17 cellular contexts compared by ENCODE assay signal in genomic region chr9:115161431-115161830, GRCh38. TPM values are rescaled to one million over a fixed set of nuclear protein-coding genes. Genes with fewer than 3 reads are reported as not detected.
DNase-seq lines count a peak whose midpoint lies in the region; FAIRE-seq and TF ChIP-seq lines count a peak whose summit lies in the region.
"Had no signal": no experiment of that assay in that cellular context is flagged by ENCODE, and none has a peak within 500 bp of the region (broad histone marks: within the 10 kb centered on the region; RNA-seq: fewer than 3 reads in every experiment).

No MANE protein-coding gene starts in this region.

- H3K9me3 ChIP-seq in small intestine (ENCODE audit: control insufficient read depth, low read depth) = no peaks in the 10 kb centered on the region
- H3K9me3 ChIP-seq: HAP-1 had no signal

- H3K27ac ChIP-seq in epithelial cell of prostate (peak overlapping the region; percentile 39), small intestine (ENCODE audit: low read depth in 1 of 2, low read length in 1 of 2) (no peak overlapping the region)

- H3K4me1 ChIP-seq in small intestine (ENCODE audit: control insufficient read depth in 2 of 2, insufficient read depth in 1 of 2, low read depth in 1 of 2, low read length in 1 of 2) = no peaks in the 10 kb centered on the region
- H3K4me1 ChIP-seq: HAP-1 had no signal

- no peak overlapping the region for H3K4me3 Mint-ChIP-seq in HFFc6
- H3K4me3 Mint-ChIP-seq: CD4-positive, alpha-beta memory T cell had no signal

- TF ChIP-seq CTCF in HFFc6 (IDR thresholded peaks at IDR 0.05) = no peak

- FAIRE-seq in small intestine (lab: Jason Lieb, UNC) = no peak
- FAIRE-seq: G401.6, GM12892, H54 had no signal

- no peak overlapping the region for H3K4me3 ChIP-seq in small intestine (ENCODE audit: low read depth in 1 of 2, low read length in 2 of 2)
- H3K4me3 ChIP-seq: HAP-1 had no signal

- 13 to 42% (median 14%) methylated on average over 1 of the region's 1 CpG for WGBS in small intestine, 3 donors

- H3K27me3 ChIP-seq in small intestine (ENCODE audit: control insufficient read depth in 2 of 2, insufficient read depth in 2 of 2, low read length in 2 of 2) = no peaks in the 10 kb centered on the region

- peaks cover 85% of the 10 kb centered on the region for H3K4me1 Mint-ChIP-seq in HFFc6 (ENCODE audit: low read depth)

- no peaks in the 10 kb centered on the region for H3K27me3 Mint-ChIP-seq in HFFc6 (ENCODE audit: insufficient read depth)

- H3K36me3 Mint-ChIP-seq in HFFc6 (ENCODE audit: low read depth) = peaks cover 10% of the 10 kb centered on the region; the same call in 1 of the 2 replicates
- H3K36me3 Mint-ChIP-seq: CD4-positive, alpha-beta memory T cell had no signal

- no peaks in the 10 kb centered on the region for H3K36me3 ChIP-seq in small intestine (ENCODE audit: control insufficient read depth in 2 of 2, insufficient read depth in 2 of 2, low read length in 2 of 2)
- H3K36me3 ChIP-seq: HAP-1 had no signal

- H3K9me3 Mint-ChIP-seq in HFFc6 = no peaks in the 10 kb centered on the region

- DNase-seq in EH (ENCODE audit: low read depth) (peak; percentile 60), HFFc6 (no peak), epithelial cell of prostate (ENCODE audit: low read depth, low spot score) (no peak), small intestine (peak; percentile 5), mesenteric fat pad (ENCODE audit: low spot score) (no peak), NK-92 (lab: John Stamatoyannopoulos, UW; ENCODE audit: unreplicated experiment) (no peak)
- DNase-seq: C1 segment of cervical spinal cord; Calu3; CD4-positive, alpha-beta memory T cell; COR-L47; DMS53; DMS79 treated with DMSO at 0.1 percent for 48 hours; GOT3 had no signal

- H3K27ac Mint-ChIP-seq in HFFc6 = 0 out of 2 replicates have a peak overlapping the region, but pooled peaks have one; percentile 0

RNA-seq across cellular contexts. Expression of gene TNC, which starts 43.5 kb away (rescaled TPM):
- total RNA-seq in HFFc6 (2021; fragmentation: NEBNext Ultra II Directional; extraction: Animal tissue kit (Norgen Biotek cat#: 25700)) = 10 to 100 TPM; 51.6 to 86.3 (median 70.4) TPM
- polyA plus RNA-seq in small intestine = 1 to 10 TPM in 2 of 3 donors, under 1 TPM in 1; 0.54 to 6.0 (median 1.8) TPM
- 32.6 TPM for total RNA-seq in mesenteric fat pad
- total RNA-seq: CD4-positive, alpha-beta memory T cell had no signal
- polyA plus RNA-seq: CD4-positive, alpha-beta memory T cell had no signal

Comparison
In these comparisons a context has a peak if more than half of its experiments do, and no peak if none do; other contexts are left out.
1. DNase-seq: peak in EH (single experiment) and small intestine (single experiment); none in HFFc6 (single experiment), epithelial cell of prostate (single experiment), mesenteric fat pad (single experiment) and NK-92 (single experiment).